8 cellular contexts compared by ENCODE assay signal in the genomic region with DNA sequence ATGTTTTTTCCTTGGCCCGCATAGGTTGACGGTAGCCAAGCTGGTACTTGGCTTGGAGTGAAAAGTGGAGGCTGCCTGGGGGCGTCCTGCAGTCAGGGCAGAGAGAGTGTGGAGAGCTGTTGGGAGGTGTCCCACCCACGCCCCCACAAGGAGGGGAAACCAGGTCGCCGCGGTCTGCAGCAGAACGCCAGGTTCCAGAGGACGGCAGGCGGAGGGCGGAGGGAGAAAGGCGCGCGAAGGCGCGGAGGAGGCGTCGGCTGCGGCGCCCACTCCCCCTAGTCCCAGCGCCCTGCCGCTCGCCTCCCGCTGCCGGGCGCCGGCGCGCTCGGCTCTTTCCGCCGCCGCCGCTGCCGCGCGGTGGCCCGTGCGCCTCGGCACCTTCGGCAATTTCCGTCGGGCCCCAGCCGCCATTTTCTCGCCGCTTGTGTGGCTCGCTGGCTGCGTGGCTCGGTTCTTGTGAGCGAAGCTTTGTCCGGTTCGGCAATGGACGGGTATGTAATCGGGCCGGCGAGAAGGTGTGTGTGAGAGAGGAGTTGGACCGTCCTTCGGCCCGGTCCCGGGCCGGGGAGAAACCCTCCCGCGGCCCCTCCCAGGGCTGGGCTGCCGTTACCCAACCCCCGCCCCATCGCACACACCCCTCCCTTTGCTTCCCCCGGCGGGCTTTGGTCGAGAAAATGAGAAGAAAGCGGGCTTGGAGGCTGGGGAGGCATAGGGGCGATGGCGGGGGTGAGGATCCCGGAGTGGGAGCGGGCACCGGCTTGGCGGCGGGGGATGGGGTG. TPM values are rescaled to one million over a fixed set of nuclear protein-coding genes. Genes with fewer than 3 reads are reported as not detected.
A peak's percentile ranks its signal among the peaks of the same experiment; 100 is the strongest.
DNase-seq lines count a peak whose midpoint lies in the region; ATAC-seq and TF ChIP-seq lines count a peak whose summit lies in the region.

TSS of gene PTBP2 (plus strand) at position 403 of the 779 bp plus-strand sequence. CDS start at position 484, 81 bp downstream.

- peaks cover 9% of the 10 kb centered on the region for H3K36me3 Mint-ChIP-seq in progenitor cell of endocrine pancreas (ENCODE audit: insufficient read depth)

- peak within 1 kb of the TSS; percentile 86 to 96 (median 92) for H3K27ac ChIP-seq in adrenal gland
- peak within 1 kb of the TSS; percentile 94 for H3K27ac ChIP-seq in upper lobe of right lung

- H3K9me3 ChIP-seq in adrenal gland (replicated peaks in 1 of 3) (no peaks in the 10 kb centered on the region), upper lobe of right lung (no peaks in the 10 kb centered on the region)

- peak within 1 kb of the TSS; percentile 97 for H3K4me3 Mint-ChIP-seq in progenitor cell of endocrine pancreas (ENCODE audit: low read depth)

- peak within 1 kb of the TSS; percentile 99 for H3K27ac Mint-ChIP-seq in progenitor cell of endocrine pancreas

- no peaks in the 10 kb centered on the region for H3K27me3 ChIP-seq in adrenal gland
- no peaks in the 10 kb centered on the region for H3K27me3 ChIP-seq in upper lobe of right lung

- H3K4me1 ChIP-seq in adrenal gland (replicated peaks in 1 of 2) (peaks cover 5 to 22% of the 10 kb centered on the region in 2 donors), upper lobe of right lung (peaks cover 16% of the 10 kb centered on the region)

- no peaks in the 10 kb centered on the region for H3K9me3 Mint-ChIP-seq in progenitor cell of endocrine pancreas (ENCODE audit: low read depth)

- in situ Hi-C loops in GM13976 (cut with MboI; ENCODE audit: low sequenced_read_pairs, unreplicated experiment): no loop called here

- no peaks in the 10 kb centered on the region for H3K36me3 ChIP-seq in adrenal gland (replicated peaks in 1 of 2)
- H3K36me3 ChIP-seq in upper lobe of right lung: no peaks in the 10 kb centered on the region

- H3K4me3 ChIP-seq in adrenal gland: peak within 1 kb of the TSS; percentile 79 to 99 (median 92)
- peak within 1 kb of the TSS; percentile 97 for H3K4me3 ChIP-seq in upper lobe of right lung

- peak in 1 of 2 donors; percentile 43 for TF ChIP-seq POLR2A in adrenal gland (IDR thresholded peaks at IDR 0.05)

- WGBS in adrenal gland, 4 donors: 0 to 1% (median 0%) methylated on average over 2 to 77 of the region's 77 CpGs

- DNase-seq in GM13976 (ENCODE audit: low spot score): peak; percentile 94
- peak; percentile 87 for DNase-seq in NCI-H1105 (lab: John Stamatoyannopoulos, UW)
- peak; percentile 74 to 87 (median 82) for DNase-seq in adrenal gland
- peak; percentile 87 for DNase-seq in left cardiac atrium
- peak; percentile 68 for DNase-seq in progenitor cell of endocrine pancreas (ENCODE audit: low spot score, unreplicated experiment)
- DNase-seq in upper lobe of right lung: peak; percentile 92

- TF ChIP-seq CTCF in GM13976 (IDR thresholded peaks at IDR 0.05; ENCODE audit: borderline replicate concordance, control extremely low read depth, extremely low read depth, insufficient read depth, missing control alignments): no peak
- no peak for TF ChIP-seq CTCF in adrenal gland (IDR thresholded peaks at IDR 0.05)
- TF ChIP-seq CTCF in progenitor cell of endocrine pancreas (IDR thresholded peaks at IDR 0.05; ENCODE audit: unreplicated experiment): no peak
- TF ChIP-seq CTCF in upper lobe of right lung (IDR thresholded peaks at IDR 0.05): no peak

- H3K4me1 Mint-ChIP-seq in progenitor cell of endocrine pancreas (ENCODE audit: low read depth): peaks cover 16% of the 10 kb centered on the region

- ATAC-seq in HG02678 (IDR thresholded peaks at IDR 0.05; ENCODE audit: unreplicated experiment) (peak; percentile 95), left cardiac atrium (peak; percentile 98), upper lobe of right lung (peak; percentile 98)

- no peaks in the 10 kb centered on the region for H3K27me3 Mint-ChIP-seq in progenitor cell of endocrine pancreas

- intact Hi-C loops in T-helper 1 cell treated with Interleukin-12 subunit alpha and Interleukin-12 subunit beta and Interleukin-4 antibody, amounts not matched to agents 30 ng/mL and 1 ng/mL, for 36 hours (cut with micrococcal nuclease): loop anchor here (1.0 to 10.0 kb wide), 9 partner anchors 9 to 1757 kb away; partner anchors contain the start of genes ALG14, DPYD and RWDD3
- intact Hi-C loops in adrenal gland (cut with DNase I) (no loop called here), left cardiac atrium (cut with DNase I) (no loop called here), upper lobe of right lung (cut with DNase I) (no loop called here)

RNA-seq across cellular contexts. Expression of gene PTBP2, which starts in this region (rescaled TPM):
- 14.1 and 15.4 TPM in 2 replicates for total RNA-seq in T-helper 1 cell treated with Interleukin-12 subunit alpha and Interleukin-12 subunit beta and Interleukin-4 antibody, amounts not matched to agents 30 ng/mL and 1 ng/mL, for 36 hours
- total RNA-seq in adrenal gland: 10 to 100 TPM in 7 of 8 donors, 1 to 10 TPM in 1; 6.2 to 26.5 (median 16.2) TPM
- 10 to 100 TPM; 20.8 to 33.1 (median 29.8) TPM for polyA plus RNA-seq in adrenal gland
- 10 to 100 TPM; 12.5 to 16.3 TPM for total RNA-seq in left cardiac atrium
- total RNA-seq in progenitor cell of endocrine pancreas: 91.2 and 91.8 TPM in 2 replicates
- total RNA-seq in upper lobe of right lung: 14.7 TPM

Comparison
In these comparisons a context has a peak if more than half of its experiments do, and no peak if none do; other contexts are left out.
1. Peak in every context shown above with its lines: DNase-seq, ATAC-seq, H3K4me3 ChIP-seq and H3K27ac ChIP-seq.